30 cellular contexts compared by ENCODE assay signal in the genomic region with DNA sequence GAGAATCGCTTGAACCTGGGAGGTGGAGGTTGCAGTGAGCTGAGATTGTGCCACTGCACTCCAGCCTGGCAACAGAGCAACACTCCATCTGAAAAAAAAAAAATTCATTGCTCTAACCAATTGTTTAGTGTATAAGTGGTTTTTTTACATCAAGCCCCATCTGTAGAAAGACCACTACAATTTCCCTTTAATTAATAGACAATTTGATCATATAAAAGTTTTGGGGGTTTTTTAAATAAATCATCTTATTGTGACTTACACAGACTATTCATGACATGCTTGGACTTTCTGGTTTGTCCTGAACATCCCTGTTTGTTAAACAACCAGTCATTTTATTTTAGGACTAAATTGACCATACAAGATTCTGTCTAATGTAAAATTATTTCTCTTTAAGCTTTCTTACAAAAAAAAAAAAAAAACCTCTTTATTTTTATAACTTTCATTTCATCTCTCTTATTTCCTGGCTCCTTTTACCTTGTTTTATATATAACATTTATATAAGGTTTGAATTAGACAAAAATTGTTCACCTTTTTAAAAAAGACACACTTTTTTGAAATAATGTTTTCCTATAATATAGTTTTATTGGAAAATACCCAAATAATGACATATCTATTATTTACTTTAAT.
"Had no signal": no experiment of that assay in that cellular context is flagged by ENCODE, and none has a peak within 500 bp of the region (broad histone marks: within the 10 kb centered on the region; RNA-seq: fewer than 3 reads in every experiment).

No MANE protein-coding gene starts in this region.

- H3K4me1 ChIP-seq: adrenal gland, ascending aorta, colonic mucosa, esophagus squamous epithelium, gastroesophageal sphincter, psoas muscle, right atrium auricular region, thyroid gland, upper lobe of right lung had no signal

- ATAC-seq: activated CD4-positive, alpha-beta T cell treated with anti-CD3 and anti-CD28 coated beads for 36 hours; activated T-helper 17 cell treated with anti-CD3 and anti-CD28 coated beads, Interleukin-2, amount 50 U/mL, for 72 hours; effector memory CD8-positive, alpha-beta T cell; gastroesophageal sphincter; left cardiac atrium; psoas muscle; upper lobe of right lung; WTC11 had no signal

- H3K4me3 ChIP-seq: adrenal gland, ascending aorta, colonic mucosa, dorsolateral prefrontal cortex, esophagus squamous epithelium, gastroesophageal sphincter, ovary, psoas muscle, right atrium auricular region, thyroid gland, upper lobe of right lung had no signal

- H3K36me3 ChIP-seq: adrenal gland, ascending aorta, brain microvascular endothelial cell, colonic mucosa, esophagus squamous epithelium, gastroesophageal sphincter, neutrophil, ovary, right atrium auricular region, thyroid gland, upper lobe of right lung had no signal

- H3K9me3 ChIP-seq: adrenal gland, ascending aorta, colonic mucosa, ovary, psoas muscle, right atrium auricular region, thyroid gland, upper lobe of right lung had no signal

- DNase-seq: activated CD4-positive, alpha-beta T cell treated with anti-CD3 and anti-CD28 coated beads for 36 hours; activated CD4-positive, alpha-beta T cell treated with anti-CD3 and anti-CD28 coated beads, Interleukin-2, amount 50 U/mL, for 4 hours; activated CD8-positive, alpha-beta memory T cell treated with anti-CD3 and anti-CD28 coated beads for 24 hours; activated CD8-positive, alpha-beta memory T cell treated with anti-CD3 and anti-CD28 coated beads, Interleukin-2, amount 50 U/mL, for 4 hours; activated naive CD4-positive, alpha-beta T cell; activated T-cell treated with anti-CD3 and anti-CD28 coated beads, Interleukin-2, amount 50 U/mL, for 24 hours; adrenal gland; brain microvascular endothelial cell; central memory CD4-positive, alpha-beta T cell; colonic mucosa; dorsolateral prefrontal cortex; effector memory CD8-positive, alpha-beta T cell; esophagus squamous epithelium; head of caudate nucleus; hypothalamus; left cardiac atrium; ovary; psoas muscle; stimulated activated CD4-positive, alpha-beta T cell treated with anti-CD3 and anti-CD28 coated beads, Interleukin-12 subunit alpha, Interleukin-12 subunit beta, amount 100 ng/mL, for 4 hours; stimulated activated CD4-positive, alpha-beta T cell treated with anti-CD3 and anti-CD28 coated beads, Interleukin-4, amount 100 ng/mL, for 4 hours; substantia nigra; T-helper 9 cell; thyroid gland; upper lobe of right lung had no signal

- H3K27ac ChIP-seq: adrenal gland, ascending aorta, brain microvascular endothelial cell, colonic mucosa, dorsolateral prefrontal cortex, esophagus squamous epithelium, gastroesophageal sphincter, neutrophil, ovary, psoas muscle, right atrium auricular region, thyroid gland, upper lobe of right lung had no signal

- H3K27me3 ChIP-seq: adrenal gland, ascending aorta, brain microvascular endothelial cell, colonic mucosa, dorsolateral prefrontal cortex, gastroesophageal sphincter, ovary, right atrium auricular region, thyroid gland, upper lobe of right lung had no signal
